Comparison of ENCODE assay signal across 17 cellular contexts in the genomic region with DNA sequence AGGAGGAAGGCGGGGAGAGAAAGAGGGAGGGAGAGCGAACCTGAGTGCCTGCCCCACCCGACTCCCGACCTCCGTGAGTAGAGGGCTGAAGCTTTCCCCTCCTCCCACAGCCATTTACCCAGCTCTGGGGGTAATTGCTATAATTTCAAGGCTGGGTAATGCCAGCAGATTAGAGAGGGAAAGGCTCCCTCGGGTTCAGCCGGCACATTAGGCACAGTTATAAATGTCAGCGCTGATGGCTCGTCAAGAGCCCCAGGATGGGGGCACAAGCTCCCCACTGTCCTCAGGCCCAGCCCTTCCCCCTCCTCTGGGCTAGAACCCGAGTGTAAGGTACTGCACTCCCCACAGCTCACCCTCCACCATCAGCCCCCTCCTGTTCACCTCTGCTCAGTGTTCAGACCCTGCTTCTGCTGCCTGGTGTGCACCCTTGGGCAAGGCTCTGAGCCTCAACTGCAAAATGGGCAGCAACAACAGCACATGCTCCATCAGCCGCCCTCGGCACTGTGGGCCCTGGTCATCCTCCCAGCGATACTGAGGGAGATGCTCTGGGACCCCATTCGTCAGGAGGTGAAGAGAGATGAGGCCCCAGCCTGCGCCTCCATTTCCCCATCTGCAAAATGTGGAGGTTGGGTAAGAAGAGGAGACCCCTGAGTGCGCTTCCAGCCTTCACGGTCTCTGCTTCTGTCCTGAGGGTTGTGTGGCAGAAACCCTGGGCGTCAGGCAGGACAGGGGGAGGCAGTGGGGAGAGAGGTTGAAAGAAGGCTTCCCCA.
A peak's percentile ranks its signal among the peaks of the same experiment; 100 is the strongest.
DNase-seq lines count a peak whose midpoint lies in the region; ATAC-seq and TF ChIP-seq lines count a peak whose summit lies in the region.
"Had no signal": no experiment of that assay in that cellular context is flagged by ENCODE, and none has a peak within 500 bp of the region (broad histone marks: within the 10 kb centered on the region; RNA-seq: fewer than 3 reads in every experiment).

No MANE protein-coding gene starts in this region.

- no peak for ATAC-seq in GM23338
- no peak for ATAC-seq in HG02973 (IDR thresholded peaks at IDR 0.05; ENCODE audit: unreplicated experiment)
- ATAC-seq: K562 had no signal

- intact Hi-C loops in posterior vena cava (cut with DNase I) = no loop called here

- TF ChIP-seq POLR2A in erythroblast (IDR thresholded peaks at IDR 0.05; ENCODE audit: low read length) = no peak

- H3K9ac ChIP-seq in endodermal cell (ENCODE audit: extremely low read depth, low read length, poor library complexity, severe bottlenecking) = no peak overlapping the region
- H3K9ac ChIP-seq: SK-N-SH had no signal

- WGBS in endodermal cell (ENCODE audit: insufficient coverage in 1 of 2, insufficient read length in 1 of 2), 2 experiments = 82 to 85% methylated on average over 6 to 17 of the region's 18 CpGs

- H3K36me3 Mint-ChIP-seq in GM23338 (ENCODE audit: low read depth) = no peaks in the 10 kb centered on the region
- no peaks in the 10 kb centered on the region for H3K36me3 Mint-ChIP-seq in endodermal cell (ENCODE audit: low read depth)

- H3F3A ChIP-seq in GM23338 (replicated peaks; ENCODE audit: low read depth) = no peaks in the 10 kb centered on the region

- H3K9me3 Mint-ChIP-seq in GM23338 (no peaks in the 10 kb centered on the region), endodermal cell (no peaks in the 10 kb centered on the region)

- no peak overlapping the region for H3K27ac Mint-ChIP-seq in GM23338
- H3K27ac Mint-ChIP-seq in endodermal cell = no peak overlapping the region

- 0 out of 2 replicates have a peak overlapping the region, but pooled peaks have one; percentile 80 for H2AFZ ChIP-seq in GM23338
- H2AFZ ChIP-seq: PC-9 had no signal

- H3K79me2 ChIP-seq in GM23338 (replicated peaks; ENCODE audit: insufficient read depth) = no peaks in the 10 kb centered on the region

- H4K20me1 ChIP-seq in GM23338 (replicated peaks; ENCODE audit: insufficient read depth) = no peaks in the 10 kb centered on the region

- H3K4me2 ChIP-seq in GM23338 = no peak overlapping the region
- H3K4me2 ChIP-seq: PC-9, SK-N-SH had no signal

- no peaks in the 10 kb centered on the region for H3K36me3 ChIP-seq in GM23338 (ENCODE audit: insufficient read depth)
- H3K36me3 ChIP-seq in endodermal cell (ENCODE audit: control insufficient read depth, insufficient read depth, low read length) = no peaks in the 10 kb centered on the region
- H3K36me3 ChIP-seq: BE2C had no signal

- H3K27me3 Mint-ChIP-seq in GM23338 (ENCODE audit: insufficient read depth, low read depth, poor library complexity) = peaks cover 9% of the 10 kb centered on the region
- H3K27me3 Mint-ChIP-seq in endodermal cell (ENCODE audit: insufficient read depth) = peaks cover 1% of the 10 kb centered on the region

- H3K4me1 ChIP-seq in GM23338 (ENCODE audit: insufficient read depth) = no peaks in the 10 kb centered on the region
- H3K4me1 ChIP-seq in endodermal cell (ENCODE audit: control insufficient read depth, insufficient read depth, low read length) = no peaks in the 10 kb centered on the region
- H3K4me1 ChIP-seq: BE2C had no signal

- H3K4me3 Mint-ChIP-seq in GM23338 = no peak overlapping the region
- H3K4me3 Mint-ChIP-seq in endodermal cell = no peak overlapping the region

- DNase-seq in GM23338 (ENCODE audit: low spot score) (no peak), NCI-H1436 treated with DMSO at 0.1 percent for 48 hours (lab: John Stamatoyannopoulos, UW) (peak; percentile 86), endodermal cell (no peak), posterior vena cava (ENCODE audit: low spot score) (peak; percentile 64), erythroblast (lab: John Stamatoyannopoulos, UW) (no peak)
- no peak for DNase-seq in stimulated activated CD4-positive, alpha-beta T cell treated with anti-CD3 and anti-CD28 coated beads, Interleukin-2, amount 100 ng/mL, for 48 hours
- DNase-seq: BE2C, DMS 273 treated with DMSO at 0.1 percent for 48 hours, EL, NCI-H1930, NCI-H524 treated with DMSO at 0.1 percent for 48 hours, Right ventricle myocardium superior, SK-N-SH, T-helper 1 cell had no signal

- no peaks in the 10 kb centered on the region for H3K9me3 ChIP-seq in endodermal cell (ENCODE audit: control insufficient read depth, low read length)
- H3K9me3 ChIP-seq: BE2C, SK-N-SH had no signal

- H3K27me3 ChIP-seq in GM23338 (ENCODE audit: insufficient read depth) (no peaks in the 10 kb centered on the region), endodermal cell (ENCODE audit: control insufficient read depth, insufficient read depth, low read length, poor library complexity, severe bottlenecking) (no peaks in the 10 kb centered on the region)
- H3K27me3 ChIP-seq: BE2C had no signal

- H3K27ac ChIP-seq in GM23338 (ENCODE audit: low read depth) (no peak overlapping the region), endodermal cell (ENCODE audit: low read depth, low read length) (peak overlapping the region; percentile 49)
- H3K27ac ChIP-seq: PC-9 had no signal

- no peak for TF ChIP-seq CTCF in GM23338 (conservative IDR thresholded peaks at IDR 0.05; ENCODE audit: low read depth in 2 of 2)
- TF ChIP-seq CTCF in endodermal cell (conservative IDR thresholded peaks at IDR 0.05) = no peak

- H3K4me3 ChIP-seq in GM23338 (no peak overlapping the region), endodermal cell (ENCODE audit: low read length) (no peak overlapping the region)
- H3K4me3 ChIP-seq: K562, PC-9 had no signal

- H3K4me1 Mint-ChIP-seq in GM23338 = peaks cover 5% of the 10 kb centered on the region; the same call in 2 of the 3 replicates
- H3K4me1 Mint-ChIP-seq in endodermal cell = no peaks in the 10 kb centered on the region

- no peaks in the 10 kb centered on the region for H3K9me2 ChIP-seq in GM23338 (ENCODE audit: insufficient read depth)
- H3K9me2 ChIP-seq: SK-N-SH had no signal

TF ChIP-seq in GM23338, 12 proteins besides CTCF, POLR2A, EP300 and RAD21:
- TF ChIP-seq ZNF331 (CRISPR knock-in tag; IDR thresholded peaks at IDR 0.05; ENCODE audit: low read depth) (no peak), EZH2phosphoT487 (IDR thresholded peaks at IDR 0.05; ENCODE audit: unreplicated experiment) (no peak)
TF ChIP-seq in GM23338: peak in this region for 0.

Comparison
In these comparisons a context has a peak if more than half of its experiments do, and no peak if none do; other contexts are left out.
1. DNase-seq: peak in NCI-H1436 treated with DMSO at 0.1 percent for 48 hours (single experiment) and posterior vena cava (single experiment); none in GM23338 (single experiment), endodermal cell (single experiment), stimulated activated CD4-positive, alpha-beta T cell treated with anti-CD3 and anti-CD28 coated beads, Interleukin-2, amount 100 ng/mL, for 48 hours (0 of 2) and erythroblast (0 of 2).